In genomic region chr20:49916146-49917002, GRCh38 we compare ENCODE assay signal across 1 cellular context.
TF ChIP-seq lines count a peak whose summit lies in the region.

No MANE protein-coding gene starts in this region.

TF ChIP-seq in HepG2, 621 proteins besides CTCF, POLR2A, EP300 and RAD21 (continued from another document and continues in another):
- TF ChIP-seq RAD51 (IDR thresholded peaks at IDR 0.05; ENCODE audit: borderline replicate concordance) (no peak), ZNF350 (CRISPR knock-in tag; IDR thresholded peaks at IDR 0.05; ENCODE audit: borderline replicate concordance, low read depth) (peak; percentile 10; the same call in 1 of the 2 replicates), ZNF746 (CRISPR knock-in tag; IDR thresholded peaks at IDR 0.05) (peak; percentile 22; the same call in 1 of the 2 replicates), KMT2B (CRISPR knock-in tag; IDR thresholded peaks at IDR 0.05) (peak; percentile 52), ARNT2 (CRISPR knock-in tag; IDR thresholded peaks at IDR 0.05; ENCODE audit: low read depth) (no peak; the same call in 1 of the 2 replicates), IKZF4 (CRISPR knock-in tag; IDR thresholded peaks at IDR 0.05; ENCODE audit: borderline replicate concordance, low read depth, not compliant biosample characterization) (no peak), ZBTB8A (CRISPR knock-in tag; IDR thresholded peaks at IDR 0.05; ENCODE audit: borderline replicate concordance, low read depth) (0 out of 2 replicates have a peak, but pooled peaks have one; percentile 61), PPARG (CRISPR knock-in tag; conservative IDR thresholded peaks at IDR 0.05) (peak; percentile 90), ZNF549 (CRISPR knock-in tag; IDR thresholded peaks at IDR 0.05) (no peak), PAF1 (CRISPR knock-in tag; IDR thresholded peaks at IDR 0.05) (no peak), ZBTB49 (CRISPR knock-in tag; IDR thresholded peaks at IDR 0.05; ENCODE audit: borderline replicate concordance) (0 out of 2 replicates have a peak, but pooled peaks have one; percentile 25), FOXK1 (CRISPR knock-in tag; IDR thresholded peaks at IDR 0.05; ENCODE audit: borderline replicate concordance, low read depth) (peak; percentile 98; the same call in 1 of the 2 replicates), GRHL1 (CRISPR knock-in tag; conservative IDR thresholded peaks at IDR 0.05) (no peak), ADNP (CRISPR knock-in tag; IDR thresholded peaks at IDR 0.05) (no peak), ZNF280D (CRISPR knock-in tag; IDR thresholded peaks at IDR 0.05) (0 out of 2 replicates have a peak, but pooled peaks have one; percentile 46), TAF15 (IDR thresholded peaks at IDR 0.05; ENCODE audit: low read depth, low read length, poor library complexity, severe bottlenecking) (no peak), REPIN1 (CRISPR knock-in tag; IDR thresholded peaks at IDR 0.05; ENCODE audit: borderline replicate concordance, low read depth) (peak; percentile 90), ETV5 (CRISPR knock-in tag; IDR thresholded peaks at IDR 0.05; ENCODE audit: borderline replicate concordance) (peak; percentile 85; the same call in 1 of the 2 replicates), TRIM24 (CRISPR knock-in tag; IDR thresholded peaks at IDR 0.05) (no peak), SIN3A (IDR thresholded peaks at IDR 0.05; ENCODE audit: borderline replicate concordance, low read depth, low read length) (peak; percentile 71; the same call in 1 of the 2 replicates), NR1H2 (CRISPR knock-in tag; IDR thresholded peaks at IDR 0.05; ENCODE audit: borderline replicate concordance, low read depth) (no peak), ZNF691 (CRISPR knock-in tag; IDR thresholded peaks at IDR 0.05; ENCODE audit: borderline replicate concordance, low read depth) (peak; percentile 20; the same call in 1 of the 2 replicates), NFAT5 (CRISPR knock-in tag; IDR thresholded peaks at IDR 0.05) (no peak), MED1 (CRISPR knock-in tag; IDR thresholded peaks at IDR 0.05) (peak; percentile 94), PREB (CRISPR knock-in tag; IDR thresholded peaks at IDR 0.05) (no peak), ZBTB7B (CRISPR knock-in tag; IDR thresholded peaks at IDR 0.05) (peak; percentile 89), KLF15 (CRISPR knock-in tag; IDR thresholded peaks at IDR 0.05; ENCODE audit: borderline replicate concordance) (no peak), HINFP (CRISPR knock-in tag; IDR thresholded peaks at IDR 0.05; ENCODE audit: low read depth) (peak; percentile 88), YEATS4 (CRISPR knock-in tag; IDR thresholded peaks at IDR 0.05; ENCODE audit: borderline replicate concordance) (peak; percentile 58), ZNF629 (CRISPR knock-in tag; conservative IDR thresholded peaks at IDR 0.05) (peak; percentile 56; the same call in 1 of the 2 replicates), ZBTB1 (CRISPR knock-in tag; IDR thresholded peaks at IDR 0.05; ENCODE audit: borderline replicate concordance) (no peak), NFKB2 (CRISPR knock-in tag; IDR thresholded peaks at IDR 0.05; ENCODE audit: borderline replicate concordance) (no peak), CEBPG (CRISPR knock-in tag; IDR thresholded peaks at IDR 0.05) (peak; percentile 96), SRY (CRISPR knock-in tag; IDR thresholded peaks at IDR 0.05) (no peak; the same call in 1 of the 2 replicates), E2F5 (CRISPR knock-in tag; conservative IDR thresholded peaks at IDR 0.05) (no peak), ARNT (IDR thresholded peaks at IDR 0.05) (no peak), ZNF101 (CRISPR knock-in tag; IDR thresholded peaks at IDR 0.05; ENCODE audit: borderline replicate concordance, low read depth) (no peak), KLF6 (CRISPR knock-in tag; IDR thresholded peaks at IDR 0.05) (no peak), NR3C1 (CRISPR knock-in tag; IDR thresholded peaks at IDR 0.05) (no peak), ATF6 (CRISPR knock-in tag; conservative IDR thresholded peaks at IDR 0.05) (no peak), DNMT3B (CRISPR knock-in tag; conservative IDR thresholded peaks at IDR 0.05) (peak; percentile 5; the same call in 1 of the 2 replicates), FOXM1 (CRISPR knock-in tag; IDR thresholded peaks at IDR 0.05) (no peak), ZNF547 (CRISPR knock-in tag; IDR thresholded peaks at IDR 0.05) (peak; percentile 54; the same call in 1 of the 2 replicates), ZNF326 (CRISPR knock-in tag; IDR thresholded peaks at IDR 0.05; ENCODE audit: borderline replicate concordance) (no peak), ZNF737 (CRISPR knock-in tag; IDR thresholded peaks at IDR 0.05; ENCODE audit: borderline replicate concordance) (no peak; the same call in 1 of the 2 replicates), ZNF256 (CRISPR knock-in tag; conservative IDR thresholded peaks at IDR 0.05) (no peak)
